20 cellular contexts compared by ENCODE assay signal in genomic region chr3:189799366-189799765, GRCh38.
"Had no signal": no experiment of that assay in that cellular context is flagged by ENCODE, and none has a peak within 500 bp of the region (broad histone marks: within the 10 kb centered on the region; RNA-seq: fewer than 3 reads in every experiment).

No MANE protein-coding gene starts in this region.

- H3K27ac Mint-ChIP-seq: activated naive CD4-positive, alpha-beta T cell treated with anti-CD3 and anti-CD28 coated beads, Interleukin-2, amount 10 ng/mL, durations not matched to agents 7 days and 5 days; activated T-helper 17 cell treated with anti-CD3 and anti-CD28 coated beads, Interleukin-2, amount 50 U/mL, for 72 hours; endodermal cell; natural killer cell; stimulated activated naive B cell treated with anti-CD40 and anti-IgM and Interleukin-4, amounts not matched to agents 10 μg/mL and 1 μg/mL and 100 μg/mL, for 72 hours; T-helper 17 cell had no signal

- H3K27me3 Mint-ChIP-seq: activated naive CD4-positive, alpha-beta T cell treated with anti-CD3 and anti-CD28 coated beads, Interleukin-2, amount 10 ng/mL, durations not matched to agents 7 days and 5 days; stimulated activated naive B cell treated with anti-CD40 and anti-IgM and Interleukin-4, amounts not matched to agents 10 μg/mL and 1 μg/mL and 100 μg/mL, for 72 hours had no signal

- H3K4me3 Mint-ChIP-seq: activated naive CD4-positive, alpha-beta T cell treated with anti-CD3 and anti-CD28 coated beads, Interleukin-2, amount 10 ng/mL, durations not matched to agents 7 days and 5 days; activated T-helper 17 cell treated with anti-CD3 and anti-CD28 coated beads, Interleukin-2, amount 50 U/mL, for 72 hours; endodermal cell; natural killer cell; stimulated activated naive B cell treated with anti-CD40 and anti-IgM and Interleukin-4, amounts not matched to agents 10 μg/mL and 1 μg/mL and 100 μg/mL, for 72 hours; T-helper 17 cell had no signal

- H3K79me2 ChIP-seq: parathyroid adenoma had no signal

- ATAC-seq: activated T-helper 17 cell treated with anti-CD3 and anti-CD28 coated beads, Interleukin-2, amount 50 U/mL, for 72 hours; left ventricle myocardium superior; natural killer cell; stimulated activated naive B cell treated with anti-CD40 and anti-IgM and Interleukin-4, amounts not matched to agents 10 μg/mL and 1 μg/mL and 100 μg/mL, for 72 hours; T-helper 17 cell had no signal

- H3K4me1 Mint-ChIP-seq: activated naive CD4-positive, alpha-beta T cell treated with anti-CD3 and anti-CD28 coated beads, Interleukin-2, amount 10 ng/mL, durations not matched to agents 7 days and 5 days; activated T-helper 17 cell treated with anti-CD3 and anti-CD28 coated beads, Interleukin-2, amount 50 U/mL, for 72 hours; natural killer cell; stimulated activated naive B cell treated with anti-CD40 and anti-IgM and Interleukin-4, amounts not matched to agents 10 μg/mL and 1 μg/mL and 100 μg/mL, for 72 hours had no signal

- H3K36me3 Mint-ChIP-seq: activated naive CD4-positive, alpha-beta T cell treated with anti-CD3 and anti-CD28 coated beads, Interleukin-2, amount 10 ng/mL, durations not matched to agents 7 days and 5 days; natural killer cell; stimulated activated naive B cell treated with anti-CD40 and anti-IgM and Interleukin-4, amounts not matched to agents 10 μg/mL and 1 μg/mL and 100 μg/mL, for 72 hours had no signal

- H3K4me3 ChIP-seq: ascending aorta, esophagus muscularis mucosa, transverse colon had no signal

- H3K36me3 ChIP-seq: ascending aorta, esophagus muscularis mucosa, neutrophil, transverse colon, WERI-Rb-1 had no signal

- H3K4me1 ChIP-seq: ascending aorta, esophagus muscularis mucosa, parathyroid adenoma, transverse colon had no signal

- H3K9ac ChIP-seq: parathyroid adenoma had no signal

- H3K27me3 ChIP-seq: ascending aorta, esophagus muscularis mucosa, neutrophil, transverse colon had no signal

- H3K9me3 Mint-ChIP-seq: activated naive CD4-positive, alpha-beta T cell treated with anti-CD3 and anti-CD28 coated beads, Interleukin-2, amount 10 ng/mL, durations not matched to agents 7 days and 5 days; activated T-helper 17 cell treated with anti-CD3 and anti-CD28 coated beads, Interleukin-2, amount 50 U/mL, for 72 hours; endodermal cell; stimulated activated naive B cell treated with anti-CD40 and anti-IgM and Interleukin-4, amounts not matched to agents 10 μg/mL and 1 μg/mL and 100 μg/mL, for 72 hours had no signal

- H3K9me3 ChIP-seq: ascending aorta, esophagus muscularis mucosa, neutrophil, transverse colon had no signal

- DNase-seq: activated CD4-positive, alpha-beta T cell treated with anti-CD3 and anti-CD28 coated beads, Interleukin-2, amount 50 U/mL, for 48 hours; activated naive CD4-positive, alpha-beta T cell treated with anti-CD3 and anti-CD28 coated beads, Interleukin-2, amount 10 ng/mL, durations not matched to agents 7 days and 5 days; dermis blood vessel endothelial cell; endodermal cell; hippocampal formation; kidney; left ventricle myocardium superior; mesenchymal stem cell; natural killer cell; stimulated activated CD4-positive, alpha-beta T cell treated with anti-CD3 and anti-CD28 coated beads, Interleukin-15, amount 100 ng/mL, for 24 hours; stimulated activated CD4-positive, alpha-beta T cell treated with anti-CD3 and anti-CD28 coated beads, Interleukin-4, amount 100 ng/mL, for 1 hour; stimulated activated naive B cell treated with anti-CD40 and anti-IgM and Interleukin-4, amounts not matched to agents 10 μg/mL and 1 μg/mL and 100 μg/mL, for 72 hours; T-helper 17 cell; transverse colon; WERI-Rb-1 had no signal

- H3K27ac ChIP-seq: ascending aorta, esophagus muscularis mucosa, neutrophil, parathyroid adenoma, transverse colon, WERI-Rb-1 had no signal

- H2AFZ ChIP-seq: parathyroid adenoma had no signal
